Comparison of ENCODE assay signal across 17 cellular contexts in the genomic region with DNA sequence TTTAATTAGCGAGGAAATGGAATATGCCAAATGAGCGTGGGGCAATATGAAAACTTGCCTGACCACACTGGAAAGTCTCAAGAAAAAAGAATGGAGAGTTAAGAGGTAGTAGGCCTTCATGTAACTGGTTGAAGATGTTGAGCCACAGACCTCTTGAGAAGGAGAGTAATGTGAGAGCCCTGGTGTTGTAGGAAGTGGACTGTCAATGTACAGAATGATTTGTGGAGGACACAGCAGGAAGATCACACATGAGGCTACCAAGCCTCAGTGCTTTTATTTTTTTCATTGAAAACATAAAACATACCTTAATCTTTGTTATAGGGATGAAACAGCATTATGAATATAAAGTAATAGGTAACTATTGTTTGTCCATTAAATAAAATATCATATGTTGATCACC.
"Had no signal": no experiment of that assay in that cellular context is flagged by ENCODE, and none has a peak within 500 bp of the region (broad histone marks: within the 10 kb centered on the region; RNA-seq: fewer than 3 reads in every experiment).

No MANE protein-coding gene starts in this region.

- H3K27ac ChIP-seq: coronary artery, neural progenitor cell, upper lobe of right lung had no signal

- H3K4me2 ChIP-seq: neural progenitor cell had no signal

- H3K9ac ChIP-seq: neural progenitor cell had no signal

- H3K36me3 ChIP-seq: left lung, neural progenitor cell, upper lobe of right lung had no signal

- ATAC-seq: left lung; naive thymus-derived CD4-positive, alpha-beta T cell; stimulated activated naive CD8-positive, alpha-beta T cell treated with anti-CD3 and anti-CD28 coated beads, Interleukin-15, Interleukin-2, amounts not matched to agents 100 U/mL and 50 U/mL, for 24 hours; T-helper 17 cell; upper lobe of right lung had no signal

- H2AFZ ChIP-seq: neural progenitor cell had no signal

- H3K4me3 ChIP-seq: coronary artery, left lung, lung, neural progenitor cell, upper lobe of right lung had no signal

- H3K9me3 ChIP-seq: left lung, upper lobe of right lung had no signal

- DNase-seq: activated CD4-positive, alpha-beta memory T cell treated with anti-CD3 and anti-CD28 coated beads for 36 hours; activated CD4-positive, alpha-beta T cell treated with anti-CD3 and anti-CD28 coated beads for 4 hours; activated CD4-positive, CD25-positive, alpha-beta regulatory T cell; activated effector memory CD4-positive, alpha-beta T cell treated with anti-CD3 and anti-CD28 coated beads, Interleukin-2, amount 50 U/mL, for 16 hours; activated naive CD4-positive, alpha-beta T cell treated with anti-CD3 and anti-CD28 coated beads, Interleukin-2, amount 10 ng/mL, durations not matched to agents 7 days and 5 days; amygdala; endodermal cell; left lung; naive thymus-derived CD4-positive, alpha-beta T cell; stimulated activated CD4-positive, alpha-beta T cell treated with anti-CD3 and anti-CD28 coated beads, Interleukin-12 subunit alpha, Interleukin-12 subunit beta, amount 100 ng/mL, for 4 hours; stimulated activated CD4-positive, alpha-beta T cell treated with anti-CD3 and anti-CD28 coated beads, Interleukin-4, amount 100 ng/mL, for 4 hours; stimulated activated naive CD8-positive, alpha-beta T cell treated with anti-CD3 and anti-CD28 coated beads, Interleukin-15, Interleukin-2, amounts not matched to agents 100 U/mL and 50 U/mL, for 24 hours; T-helper 17 cell; upper lobe of right lung had no signal

- H3K4me1 ChIP-seq: neural progenitor cell, upper lobe of right lung had no signal

- H3K27me3 ChIP-seq: left lung, neural progenitor cell, upper lobe of right lung had no signal
